Comparison of ENCODE assay signal across 8 cellular contexts in genomic region chr16:46426336-46426735, GRCh38.
"Had no signal": no experiment of that assay in that cellular context is flagged by ENCODE, and none has a peak within 500 bp of the region (broad histone marks: within the 10 kb centered on the region; RNA-seq: fewer than 3 reads in every experiment).

No MANE protein-coding gene starts in this region.

- H3K36me3 Mint-ChIP-seq: IgD-negative memory B cell had no signal

- ATAC-seq: HepG2 had no signal

- H3K27ac ChIP-seq: HL-60, KMS-11 had no signal

- FAIRE-seq: HepG2, HTR-8/SVneo had no signal

- DNase-seq: IMR-90, KBM-7, KG1 had no signal

- H3K4me2 ChIP-seq: KMS-11 had no signal

- H3K4me3 Mint-ChIP-seq: IgD-negative memory B cell had no signal

- H3K4me1 Mint-ChIP-seq: IgD-negative memory B cell had no signal

- H3K27ac Mint-ChIP-seq: IgD-negative memory B cell had no signal

- H3K9ac ChIP-seq: KMS-11 had no signal
